ENCODE assay signal across 10 cellular contexts in genomic region chr11:47550288-47551052, GRCh38. TPM values are rescaled to one million over a fixed set of nuclear protein-coding genes. Genes with fewer than 3 reads are reported as not detected.
DNase-seq lines count a peak whose midpoint lies in the region; ATAC-seq and TF ChIP-seq lines count a peak whose summit lies in the region.
"Had no signal": no experiment of that assay in that cellular context is flagged by ENCODE, and none has a peak within 500 bp of the region (broad histone marks: within the 10 kb centered on the region; RNA-seq: fewer than 3 reads in every experiment).

No MANE protein-coding gene starts in this region.

- no peak overlapping the region for H4K8ac ChIP-seq in H9 (replicated peaks; ENCODE audit: insufficient read length, low read depth, low read length)

- no peak overlapping the region for H2AK5ac ChIP-seq in H9 (ENCODE audit: insufficient read length, low read length)

- DNase-seq in H9 (no peak), memory B cell (ENCODE audit: low spot score in 2 of 2) (no peak), HCEC 1CT (no peak), testis (no peak), ascending aorta (ENCODE audit: low spot score in 2 of 2) (no peak), hippocampal formation (lab: John Stamatoyannopoulos, UW) (no peak)
- no peak for DNase-seq in activated naive CD8-positive, alpha-beta T cell treated with anti-CD3 and anti-CD28 coated beads, Interleukin-2, amount 50 U/mL, for 24 hours
- DNase-seq: DMS153, NCI-H774 had no signal

- H3K27me3 Mint-ChIP-seq in H9 (ENCODE audit: low read depth) = peaks cover 2% of the 10 kb centered on the region; the same call in 1 of the 2 replicates
- H3K27me3 Mint-ChIP-seq in activated naive CD8-positive, alpha-beta T cell treated with anti-CD3 and anti-CD28 coated beads, Interleukin-2, amount 50 U/mL, for 24 hours = no peaks in the 10 kb centered on the region
- no peaks in the 10 kb centered on the region for H3K27me3 Mint-ChIP-seq in memory B cell

- H2BK15ac ChIP-seq in H9 (ENCODE audit: low read depth, low read length) = no peak overlapping the region

- 0 out of 7 replicates have a peak overlapping the region, but pooled peaks of 2 of the 3 experiments have one; percentile 32 to 34 for H3K27ac Mint-ChIP-seq in H9
- H3K27ac Mint-ChIP-seq in activated naive CD8-positive, alpha-beta T cell treated with anti-CD3 and anti-CD28 coated beads, Interleukin-2, amount 50 U/mL, for 24 hours = peak overlapping the region; percentile 96
- peak overlapping the region; percentile 97 for H3K27ac Mint-ChIP-seq in memory B cell

- no peaks in the 10 kb centered on the region for H3K79me1 ChIP-seq in H9 (ENCODE audit: insufficient read depth, low read depth, low read length, poor library complexity, severe bottlenecking)

- no peak overlapping the region for H3K4me2 ChIP-seq in H9 (ENCODE audit: insufficient read depth, insufficient read length, low read length)

- WGBS in H9 (ENCODE audit: extremely low coverage, insufficient read length, low lambda C conversion rate) = no CpG with 5 or more reads among the region's 10 CpGs
- WGBS in testis, 2 donors = 78 to 83% methylated on average over 10 of the region's 10 CpGs

- no peak overlapping the region for H2BK5ac ChIP-seq in H9 (ENCODE audit: insufficient read length, low read length)

- H4K20me1 ChIP-seq in H9 (ENCODE audit: control insufficient read depth, insufficient read depth, insufficient read length) = no peaks in the 10 kb centered on the region

- H2BK12ac ChIP-seq in H9 (ENCODE audit: insufficient read length, low read depth, low read length) = no peak overlapping the region

- intact Hi-C loops in testis (cut with DNase I; ENCODE audit: low total_unique reads) = no loop called here
- intact Hi-C loops in ascending aorta (cut with DNase I) = loop anchor here (5.0 kb wide), 2 partner anchors 38 to 83 kb away; no protein-coding TSS in a partner anchor

- H3K27ac ChIP-seq in 22Rv1 (peak overlapping the region; percentile 81; the same call in 1 of the 2 replicates), H9 (ENCODE audit: insufficient read length, low read depth, low read length) (no peak overlapping the region), testis (no peak overlapping the region), ascending aorta (no peak overlapping the region)

- H2BK120ac ChIP-seq in H9 (ENCODE audit: low read depth, low read length, poor library complexity, severe bottlenecking) = no peak overlapping the region

- peaks cover 3% of the 10 kb centered on the region for H3K23me2 ChIP-seq in H9 (ENCODE audit: insufficient read length, low read depth, low read length, poor library complexity, severe bottlenecking)

- no peak overlapping the region for H3K18ac ChIP-seq in H9 (ENCODE audit: insufficient read length, low read depth, low read length)

- H3K36me3 ChIP-seq in testis (ENCODE audit: low read depth, missing control alignments) (no peaks in the 10 kb centered on the region), ascending aorta (no peaks in the 10 kb centered on the region)

- H3K4me1 Mint-ChIP-seq in H9 = peaks cover 25 to 29% of the 10 kb centered on the region in 2 experiments
- peaks cover 68% of the 10 kb centered on the region for H3K4me1 Mint-ChIP-seq in activated naive CD8-positive, alpha-beta T cell treated with anti-CD3 and anti-CD28 coated beads, Interleukin-2, amount 50 U/mL, for 24 hours
- H3K4me1 Mint-ChIP-seq in memory B cell = peaks cover 25% of the 10 kb centered on the region

- peaks cover 14 to 40% (median 23%) of the 10 kb centered on the region in 3 experiments; a peak in 6 of 7 replicates for H3K36me3 Mint-ChIP-seq in H9 (ENCODE audit: insufficient read depth in 1 of 3, low read depth in 3 of 3)
- peaks cover 40% of the 10 kb centered on the region for H3K36me3 Mint-ChIP-seq in activated naive CD8-positive, alpha-beta T cell treated with anti-CD3 and anti-CD28 coated beads, Interleukin-2, amount 50 U/mL, for 24 hours (ENCODE audit: low read depth)
- H3K36me3 Mint-ChIP-seq in memory B cell = peaks cover 5% of the 10 kb centered on the region

- H3K14ac ChIP-seq in H9 (ENCODE audit: insufficient read depth, low read length) = no peak overlapping the region

- TF ChIP-seq CTCF in 22Rv1 (IDR thresholded peaks at IDR 0.05) (no peak), H9 (conservative IDR thresholded peaks at IDR 0.05) (no peak), testis (IDR thresholded peaks at IDR 0.05) (no peak), ascending aorta (IDR thresholded peaks at IDR 0.05) (no peak)

- H3K4me1 ChIP-seq in H9 (ENCODE audit: insufficient read depth, low read length) (no peaks in the 10 kb centered on the region; the same call in 1 of the 2 replicates), testis (peaks cover 16% of the 10 kb centered on the region), ascending aorta (peaks cover 0 to 28% of the 10 kb centered on the region in 2 donors)

- no peak overlapping the region for H3K23ac ChIP-seq in H9 (ENCODE audit: insufficient read length, low read depth, low read length)

- H3K4ac ChIP-seq in H9 (ENCODE audit: low read depth, low read length) = no peak overlapping the region

- no peaks in the 10 kb centered on the region for H3K27me3 ChIP-seq in H9 (ENCODE audit: insufficient read depth, low read length)
- no peaks in the 10 kb centered on the region for H3K27me3 ChIP-seq in testis
- H3K27me3 ChIP-seq in ascending aorta = no peaks in the 10 kb centered on the region

- no peak overlapping the region for H3T11ph ChIP-seq in H9 (ENCODE audit: low read length)

- peaks cover 55% of the 10 kb centered on the region for H3K79me2 ChIP-seq in H9 (ENCODE audit: insufficient read depth, low read length)

- H3K9me3 Mint-ChIP-seq in H9 (peaks cover 0 to 3% of the 10 kb centered on the region in 2 experiments; a peak in 1 of 5 replicates), memory B cell (no peaks in the 10 kb centered on the region)
- H3K9me3 Mint-ChIP-seq in activated naive CD8-positive, alpha-beta T cell treated with anti-CD3 and anti-CD28 coated beads, Interleukin-2, amount 50 U/mL, for 24 hours = no peaks in the 10 kb centered on the region

- no peak for ATAC-seq in activated naive CD8-positive, alpha-beta T cell treated with anti-CD3 and anti-CD28 coated beads, Interleukin-2, amount 50 U/mL, for 24 hours
- peak; percentile 9 for ATAC-seq in memory B cell (ENCODE audit: low read depth)

- H3K4me3 ChIP-seq in testis (no peak overlapping the region), ascending aorta (no peak overlapping the region)

- no peak overlapping the region for H2BK20ac ChIP-seq in H9 (ENCODE audit: low read depth, low read length, poor library complexity, severe bottlenecking)

- no peak overlapping the region for H4K91ac ChIP-seq in H9 (ENCODE audit: insufficient read length, low read depth, low read length)

- TF ChIP-seq POLR2A in testis (IDR thresholded peaks at IDR 0.05) = no peak

- H3K4me3 Mint-ChIP-seq in H9 = peak overlapping the region in 1 of 2 experiments; percentile 39; a peak in 2 of 5 replicates
- H3K4me3 Mint-ChIP-seq in activated naive CD8-positive, alpha-beta T cell treated with anti-CD3 and anti-CD28 coated beads, Interleukin-2, amount 50 U/mL, for 24 hours = peak overlapping the region; percentile 99
- H3K4me3 Mint-ChIP-seq in memory B cell = peak overlapping the region; percentile 57

- H2AFZ ChIP-seq in H9 (ENCODE audit: low read length) = no peak overlapping the region

- H3K9me3 ChIP-seq in H9 (ENCODE audit: control insufficient read depth, low read depth, low read length) = no peaks in the 10 kb centered on the region
- H3K9me3 ChIP-seq in testis = no peaks in the 10 kb centered on the region
- no peaks in the 10 kb centered on the region for H3K9me3 ChIP-seq in ascending aorta

- no peak overlapping the region for H4K5ac ChIP-seq in H9 (ENCODE audit: insufficient read length, low read depth, low read length)

- H3K56ac ChIP-seq in H9 (ENCODE audit: insufficient read length, low read depth, low read length) = no peak overlapping the region

- H3K9ac ChIP-seq in H9 (ENCODE audit: extremely low read depth, insufficient read length, low read length) = no peak overlapping the region

RNA-seq across cellular contexts. Expression of gene CELF1, which starts 2.5 kb away (rescaled TPM):
- total RNA-seq in H9 (2021) (211 and 217 TPM in 2 replicates), testis (100 to 1,000 TPM; 193 to 208 TPM), ascending aorta (68.9 TPM)
- polyA plus RNA-seq in testis (ENCODE audit: insufficient read depth, low read depth, low replicate concordance) = 74.3 TPM

RNA-seq across cellular contexts. Expression of gene PTPMT1, which starts 14.9 kb away (rescaled TPM):
- total RNA-seq in H9 (2021) = 66.0 and 72.9 TPM in 2 replicates
- total RNA-seq in testis = 100 to 1,000 TPM; 204 to 239 TPM
- 172 TPM for polyA plus RNA-seq in testis (ENCODE audit: insufficient read depth, low read depth, low replicate concordance)
- 215 TPM for total RNA-seq in ascending aorta

RNA-seq across cellular contexts. Expression of gene KBTBD4, which starts 28.3 kb away (rescaled TPM):
- total RNA-seq in H9 (2021) (15.2 and 15.9 TPM in 2 replicates), testis (10 to 100 TPM; 27.8 to 35.5 TPM), ascending aorta (14.8 TPM)
- 35.9 TPM for polyA plus RNA-seq in testis (ENCODE audit: insufficient read depth, low read depth, low replicate concordance)

RNA-seq across cellular contexts. Expression of gene NDUFS3, which starts 28.4 kb away (rescaled TPM):
- total RNA-seq in H9 (2021) = 130 and 144 TPM in 2 replicates
- total RNA-seq in testis = 10 to 100 TPM; 69.8 to 88.5 TPM
- 121 TPM for polyA plus RNA-seq in testis (ENCODE audit: insufficient read depth, low read depth, low replicate concordance)
- 19.9 TPM for total RNA-seq in ascending aorta

RNA-seq across cellular contexts. Expression of gene FAM180B, which starts 36.0 kb away (rescaled TPM):
- total RNA-seq in H9 (2021) (0.31 and 0.37 TPM in 2 replicates), testis (not detected), ascending aorta (not detected)
- 1.1 TPM for polyA plus RNA-seq in testis (ENCODE audit: insufficient read depth, low read depth, low replicate concordance)

Comparison
In these comparisons a context has a peak if more than half of its experiments do, and no peak if none do; other contexts are left out.
1. H3K27ac Mint-ChIP-seq: peak in every context shown above with its lines; median percentile 97 in memory B cell; 96 in activated naive CD8-positive, alpha-beta T cell treated with anti-CD3 and anti-CD28 coated beads, Interleukin-2, amount 50 U/mL, for 24 hours; 33 in H9.